ENCODE assay signal across 8 cellular contexts in the genomic region with DNA sequence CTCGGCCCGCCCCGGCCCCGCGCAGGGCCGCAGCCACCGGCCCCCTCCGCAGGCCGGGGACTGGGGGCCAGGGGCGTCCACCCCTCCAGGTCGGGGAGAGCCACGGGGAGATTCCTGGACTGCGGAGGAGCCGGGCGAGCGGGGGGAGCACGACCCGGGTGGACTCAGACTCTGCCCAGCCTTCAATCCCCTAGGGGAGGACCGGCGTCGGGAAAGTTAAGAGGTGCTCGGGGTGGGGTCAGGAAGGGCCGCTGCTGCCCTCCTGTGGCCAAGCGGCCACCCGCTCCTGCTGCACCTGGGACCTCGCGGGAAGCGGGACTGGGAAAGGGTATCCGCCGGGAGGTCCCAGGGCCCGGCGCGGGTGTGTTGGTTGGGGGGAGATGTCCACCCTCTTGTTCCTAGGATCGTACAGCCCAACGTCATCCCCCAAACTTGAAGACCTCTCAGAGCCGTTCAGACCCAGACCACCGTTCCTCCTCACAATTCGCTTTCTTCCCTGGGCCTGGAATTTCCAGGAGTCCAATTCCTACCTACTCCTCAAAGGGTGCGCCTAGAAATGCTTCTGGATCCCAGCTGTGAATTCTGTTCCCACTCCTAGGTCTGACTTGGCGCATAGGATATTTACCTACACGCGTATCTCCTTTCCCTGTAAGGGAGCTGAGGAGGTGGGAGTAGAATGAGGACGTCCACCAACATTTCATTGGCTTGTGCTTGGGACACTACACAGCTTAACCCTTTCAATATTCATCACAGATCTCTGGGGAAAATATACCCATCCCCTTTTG. TPM values are rescaled to one million over a fixed set of nuclear protein-coding genes. Genes with fewer than 3 reads are reported as not detected.
DNase-seq lines count a peak whose midpoint lies in the region; ATAC-seq and TF ChIP-seq lines count a peak whose summit lies in the region.

No MANE protein-coding gene starts in this region.

- H3K4me3 ChIP-seq in BE2C (ENCODE audit: low read depth, low read length), result peak overlapping the region; percentile 76

- H3K9me3 ChIP-seq in BE2C, result no peaks in the 10 kb centered on the region

- DNase-seq in BE2C (peak; percentile 95), NCI-H226 (peak; percentile 93), kidney tubule cell (ENCODE audit: low spot score) (peak; percentile 92)
- DNase-seq in activated CD4-positive, alpha-beta T cell treated with anti-CD3 and anti-CD28 coated beads for 24 hours (ENCODE audit: low read depth in 2 of 2), result peak; percentile 52 to 54
- peak; percentile 32 to 53 for DNase-seq in stimulated activated CD4-positive, alpha-beta T cell treated with anti-CD3 and anti-CD28 coated beads, Interleukin-15, amount 100 ng/mL, for 1 hour (ENCODE audit: low read depth in 1 of 2, low spot score in 1 of 2)

- H3K4me1 ChIP-seq in BE2C, result peaks cover 15% of the 10 kb centered on the region

- H3K36me3 ChIP-seq in BE2C, result no peaks in the 10 kb centered on the region

- in situ Hi-C loops in GM18951 (cut with MboI; ENCODE audit: low sequenced_read_pairs, unreplicated experiment), result loop anchor here (5.0 to 25.0 kb wide), 2 partner anchors 90 to 330 kb away; a partner anchor contains a TSS

- TF ChIP-seq POLR2A in GM18951 (IDR thresholded peaks at IDR 0.05; ENCODE audit: extremely low read depth, insufficient read depth, insufficient read length), result peak; percentile 51

- peak; percentile 92 for TF ChIP-seq CTCF in BE2C (IDR thresholded peaks at IDR 0.05; ENCODE audit: low read depth, low read length)

- peak; percentile 53 for ATAC-seq in HG03135 (IDR thresholded peaks at IDR 0.05; ENCODE audit: unreplicated experiment)

- peak overlapping the region; percentile 77 for H3K27ac ChIP-seq in cingulate gyrus (ENCODE audit: low read depth, low read length)

- no peaks in the 10 kb centered on the region for H3K27me3 ChIP-seq in BE2C

RNA-seq across cellular contexts. Expression of a gene that starts 0.5 kb away (rescaled TPM):
- 335 TPM for polyA plus RNA-seq in BE2C (2012; ENCODE audit: insufficient read depth, insufficient read length, low read depth)

RNA-seq across cellular contexts. Expression of a gene that starts 7.7 kb away (rescaled TPM):
- not detected for polyA plus RNA-seq in BE2C (2012; ENCODE audit: insufficient read depth, insufficient read length, low read depth)

RNA-seq across cellular contexts. Expression of a gene that starts 33.0 kb away (rescaled TPM):
- 10.2 TPM for polyA plus RNA-seq in BE2C (2012; ENCODE audit: insufficient read depth, insufficient read length, low read depth)

Comparison
In these comparisons a context has a peak if more than half of its experiments do, and no peak if none do; other contexts are left out.
1. Peak in every context shown above with its lines: DNase-seq, ATAC-seq, H3K4me3 ChIP-seq and H3K27ac ChIP-seq.
2. DNase-seq: peak in every context shown above with its lines; median percentile 95 in BE2C; 93 in NCI-H226; 92 in kidney tubule cell; 53 in activated CD4-positive, alpha-beta T cell treated with anti-CD3 and anti-CD28 coated beads for 24 hours; 42 in stimulated activated CD4-positive, alpha-beta T cell treated with anti-CD3 and anti-CD28 coated beads, Interleukin-15, amount 100 ng/mL, for 1 hour.